In genomic region chr13:72463561-72463960, GRCh38 we compare ENCODE assay signal across 9 cellular contexts.
DNase-seq lines count a peak whose midpoint lies in the region; ATAC-seq and TF ChIP-seq lines count a peak whose summit lies in the region.
"Had no signal": no experiment of that assay in that cellular context is flagged by ENCODE, and none has a peak within 500 bp of the region (broad histone marks: within the 10 kb centered on the region; RNA-seq: fewer than 3 reads in every experiment).

No MANE protein-coding gene starts in this region.

- H3K4me1 ChIP-seq in mesodermal cell (ENCODE audit: control insufficient read depth, insufficient read depth, low read length, poor library complexity, severe bottlenecking) = no peaks in the 10 kb centered on the region

- ATAC-seq in SK-N-SH treated with all-trans-retinoic acid at 6 μM for 48 hours = peak; percentile 72
- no peak for ATAC-seq in HG03139 (IDR thresholded peaks at IDR 0.05; ENCODE audit: unreplicated experiment)
- ATAC-seq in GM21717 (IDR thresholded peaks at IDR 0.05; ENCODE audit: unreplicated experiment) = no peak

- H3K9me3 ChIP-seq in mesodermal cell (ENCODE audit: control insufficient read depth, low read length) = no peaks in the 10 kb centered on the region

- WGBS in mesodermal cell (ENCODE audit: insufficient coverage in 2 of 2), 2 experiments = 50 to 71% methylated on average over 4 of the region's 7 CpGs

- peak overlapping the region; percentile 65 for H3K27ac ChIP-seq in mesodermal cell (ENCODE audit: low read depth, low read length, severe bottlenecking)

- no peaks in the 10 kb centered on the region for H3K36me3 ChIP-seq in mesodermal cell (ENCODE audit: control insufficient read depth, insufficient read depth, low read length)

- no peak for TF ChIP-seq CTCF in fibroblast of pulmonary artery (IDR thresholded peaks at IDR 0.05; ENCODE audit: low read length, missing control alignments)

- DNase-seq in fibroblast of pulmonary artery (ENCODE audit: low read depth) (peak; percentile 14), stromal cell of bone marrow (ENCODE audit: low read depth) (peak; percentile 20)
- DNase-seq in activated CD4-positive, alpha-beta T cell treated with anti-CD3 and anti-CD28 coated beads, Interleukin-2, amount 50 U/mL, for 1 hour = no peak
- DNase-seq: activated CD4-positive, alpha-beta T cell treated with anti-CD3 and anti-CD28 coated beads, Interleukin-2, amount 10 ng/mL, durations not matched to agents 7 days and 5 days; NCI-H446 had no signal

- H3K4me3 ChIP-seq in fibroblast of pulmonary artery (replicated peaks; ENCODE audit: low read depth, low read length) (no peak overlapping the region), mesodermal cell (ENCODE audit: extremely low read depth, insufficient read depth, low read length, poor library complexity, severe bottlenecking) (no peak overlapping the region)

TF ChIP-seq in SK-N-SH treated with all-trans-retinoic acid at 6 μM for 48 hours, 23 proteins besides CTCF, POLR2A, EP300 and RAD21:
- TF ChIP-seq ISL1 (CRISPR knock-in tag; IDR thresholded peaks at IDR 0.05) = peak; percentile 41
- no peak for TF ChIP-seq CSRNP3 (CRISPR knock-in tag; IDR thresholded peaks at IDR 0.05)
TF ChIP-seq in SK-N-SH treated with all-trans-retinoic acid at 6 μM for 48 hours: peak in this region for 1.
